Comparison of ENCODE assay signal across 9 cellular contexts in genomic region chr16:69724981-69725479, GRCh38. TPM values are rescaled to one million over a fixed set of nuclear protein-coding genes. Genes with fewer than 3 reads are reported as not detected.
DNase-seq lines count a peak whose midpoint lies in the region; TF ChIP-seq lines count a peak whose summit lies in the region.
"Had no signal": no experiment of that assay in that cellular context is flagged by ENCODE, and none has a peak within 500 bp of the region (broad histone marks: within the 10 kb centered on the region; RNA-seq: fewer than 3 reads in every experiment).

No MANE protein-coding gene starts in this region.

- in situ Hi-C loops in transverse colon (cut with MboI; ENCODE audit: low pct_ligation_motif_present in 1 of 4, low pct_unique_long_range_greater_than_20kb in 1 of 4, low sequenced_read_pairs in 3 of 4), result loop anchor here in 1 of 4 donors (25.0 kb wide), 1 partner anchor 338 kb away; the partner anchor contains the start of gene TERF2

- CTCF ChIA-PET in activated naive CD4-positive, alpha-beta T cell treated with anti-CD3 and anti-CD28 coated beads, Interleukin-2, amount 10 ng/mL, durations not matched to agents 7 days and 5 days (lab: Charles Lee), result interaction anchor here (0.5 to 3.4 kb wide), 2 partner anchors 29 to 553 kb away, joined by 3 to 20 read pairs; partner anchors contain the start of gene NOB1

- H3K36me3 ChIP-seq in iPS-20b (ENCODE audit: insufficient read depth, low read depth, low read length) (no peaks in the 10 kb centered on the region), transverse colon (no peaks in the 10 kb centered on the region)

- H3K27me3 Mint-ChIP-seq in activated naive CD4-positive, alpha-beta T cell treated with anti-CD3 and anti-CD28 coated beads, Interleukin-2, amount 10 ng/mL, durations not matched to agents 7 days and 5 days, result no peaks in the 10 kb centered on the region
- H3K27me3 Mint-ChIP-seq in activated T-helper 2 cell treated with anti-CD3 and anti-CD28 coated beads, Interferon-gamma antibody, Interleukin-2, Interleukin-4, amounts not matched to agents 10 μg/mL and 5 μg/mL and 100 μg/mL, durations not matched to agents 14 hours and 24 hours and 36 hours (ENCODE audit: low read depth), result no peaks in the 10 kb centered on the region

- H3K9me3 ChIP-seq in iPS-20b (ENCODE audit: insufficient read depth, low read depth, low read length), result no peaks in the 10 kb centered on the region
- no peaks in the 10 kb centered on the region for H3K9me3 ChIP-seq in transverse colon

- TF ChIP-seq EP300 in transverse colon (IDR thresholded peaks at IDR 0.05; ENCODE audit: low read depth), result no peak

- H3K9me3 Mint-ChIP-seq in activated naive CD4-positive, alpha-beta T cell treated with anti-CD3 and anti-CD28 coated beads, Interleukin-2, amount 10 ng/mL, durations not matched to agents 7 days and 5 days, result no peaks in the 10 kb centered on the region
- no peaks in the 10 kb centered on the region for H3K9me3 Mint-ChIP-seq in activated T-helper 2 cell treated with anti-CD3 and anti-CD28 coated beads, Interferon-gamma antibody, Interleukin-2, Interleukin-4, amounts not matched to agents 10 μg/mL and 5 μg/mL and 100 μg/mL, durations not matched to agents 14 hours and 24 hours and 36 hours

- H3K4me1 Mint-ChIP-seq in activated naive CD4-positive, alpha-beta T cell treated with anti-CD3 and anti-CD28 coated beads, Interleukin-2, amount 10 ng/mL, durations not matched to agents 7 days and 5 days, result peaks cover 64% of the 10 kb centered on the region
- peaks cover 29% of the 10 kb centered on the region for H3K4me1 Mint-ChIP-seq in activated T-helper 2 cell treated with anti-CD3 and anti-CD28 coated beads, Interferon-gamma antibody, Interleukin-2, Interleukin-4, amounts not matched to agents 10 μg/mL and 5 μg/mL and 100 μg/mL, durations not matched to agents 14 hours and 24 hours and 36 hours (ENCODE audit: low read depth)

- H3K27me3 ChIP-seq in iPS-20b (ENCODE audit: insufficient read depth, low read length) (no peaks in the 10 kb centered on the region), transverse colon (no peaks in the 10 kb centered on the region)

- DNase-seq in activated naive CD4-positive, alpha-beta T cell treated with anti-CD3 and anti-CD28 coated beads, Interleukin-2, amount 10 ng/mL, durations not matched to agents 7 days and 5 days, result no peak
- no peak for DNase-seq in activated naive CD4-positive, alpha-beta T cell (lab: John Stamatoyannopoulos, UW)
- no peak for DNase-seq in activated T-helper 2 cell treated with anti-CD3 and anti-CD28 coated beads, Interferon-gamma antibody, Interleukin-2, Interleukin-4, amounts not matched to agents 10 μg/mL and 5 μg/mL and 100 μg/mL, durations not matched to agents 14 hours and 24 hours and 36 hours (ENCODE audit: low spot score)
- DNase-seq in transverse colon (no peak), SIG-M5 treated with dmso at 0.1 percent for 504 hours (lab: John Stamatoyannopoulos, UW; ENCODE audit: unreplicated experiment) (no peak), RPMI8226 (no peak), NCI-H1436 treated with DMSO at 0.1 percent for 48 hours (lab: John Stamatoyannopoulos, UW) (no peak)
- DNase-seq: GF-D8 had no signal

- no peak for TF ChIP-seq CTCF in transverse colon (IDR thresholded peaks at IDR 0.05)

- H3K9ac ChIP-seq in iPS-20b (ENCODE audit: low read depth, low read length), result 0 out of 2 replicates have a peak overlapping the region, but pooled peaks have one; percentile 25

- H3K27ac ChIP-seq in iPS-20b (ENCODE audit: low read length) (no peak overlapping the region), transverse colon (peak overlapping the region; percentile 90 to 92 (median 90))

- H3K4me1 ChIP-seq in iPS-20b (ENCODE audit: insufficient read depth, low read length) (peaks cover 14% of the 10 kb centered on the region; the same call in 1 of the 2 replicates), transverse colon (peaks cover 0 to 50% (median 41%) of the 10 kb centered on the region in 4 donors)

- H3K4me3 Mint-ChIP-seq in activated naive CD4-positive, alpha-beta T cell treated with anti-CD3 and anti-CD28 coated beads, Interleukin-2, amount 10 ng/mL, durations not matched to agents 7 days and 5 days, result peak overlapping the region; percentile 95
- H3K4me3 Mint-ChIP-seq in activated T-helper 2 cell treated with anti-CD3 and anti-CD28 coated beads, Interferon-gamma antibody, Interleukin-2, Interleukin-4, amounts not matched to agents 10 μg/mL and 5 μg/mL and 100 μg/mL, durations not matched to agents 14 hours and 24 hours and 36 hours (ENCODE audit: low read depth), result peak overlapping the region; percentile 47

- intact Hi-C loops in activated T-helper 2 cell treated with anti-CD3 and anti-CD28 coated beads, Interferon-gamma antibody, Interleukin-2, Interleukin-4, amounts not matched to agents 10 μg/mL and 5 μg/mL and 100 μg/mL, durations not matched to agents 14 hours and 24 hours and 36 hours (cut with micrococcal nuclease), result no loop called here
- intact Hi-C loops in transverse colon (cut with DNase I; ENCODE audit: low total_unique reads), result no loop called here

- TF ChIP-seq POLR2A in transverse colon (IDR thresholded peaks at IDR 0.05), result no peak

- H3K27ac Mint-ChIP-seq in activated naive CD4-positive, alpha-beta T cell treated with anti-CD3 and anti-CD28 coated beads, Interleukin-2, amount 10 ng/mL, durations not matched to agents 7 days and 5 days, result peak overlapping the region; percentile 25
- H3K27ac Mint-ChIP-seq in activated T-helper 2 cell treated with anti-CD3 and anti-CD28 coated beads, Interferon-gamma antibody, Interleukin-2, Interleukin-4, amounts not matched to agents 10 μg/mL and 5 μg/mL and 100 μg/mL, durations not matched to agents 14 hours and 24 hours and 36 hours, result peak overlapping the region; percentile 49

- 63 to 65% methylated on average over 4 to 6 of the region's 6 CpGs for WGBS in transverse colon (ENCODE audit: low coverage in 1 of 2), 2 donors

- peaks cover 5% of the 10 kb centered on the region for H3K36me3 Mint-ChIP-seq in activated naive CD4-positive, alpha-beta T cell treated with anti-CD3 and anti-CD28 coated beads, Interleukin-2, amount 10 ng/mL, durations not matched to agents 7 days and 5 days
- H3K36me3 Mint-ChIP-seq in activated T-helper 2 cell treated with anti-CD3 and anti-CD28 coated beads, Interferon-gamma antibody, Interleukin-2, Interleukin-4, amounts not matched to agents 10 μg/mL and 5 μg/mL and 100 μg/mL, durations not matched to agents 14 hours and 24 hours and 36 hours (ENCODE audit: low read depth), result no peaks in the 10 kb centered on the region

- peak overlapping the region; percentile 4; the same call in 1 of the 2 replicates for H3K4me3 ChIP-seq in iPS-20b (ENCODE audit: low read length)
- H3K4me3 ChIP-seq in transverse colon, result peak overlapping the region in 2 of 4 donors; percentile 11 to 40

RNA-seq across cellular contexts. Expression of gene NQO1, which starts 1.3 kb away (rescaled TPM):
- 9.0 and 9.2 TPM in 2 replicates for total RNA-seq in activated T-helper 2 cell treated with anti-CD3 and anti-CD28 coated beads, Interferon-gamma antibody, Interleukin-2, Interleukin-4, amounts not matched to agents 10 μg/mL and 5 μg/mL and 100 μg/mL, durations not matched to agents 14 hours and 24 hours and 36 hours
- total RNA-seq in transverse colon, result 100 to 1,000 TPM in 3 of 4 donors, 1 to 10 TPM in 1; 9.0 to 296 (median 165) TPM

RNA-seq across cellular contexts. Expression of gene NOB1, which starts 29.7 kb away (rescaled TPM):
- total RNA-seq in activated T-helper 2 cell treated with anti-CD3 and anti-CD28 coated beads, Interferon-gamma antibody, Interleukin-2, Interleukin-4, amounts not matched to agents 10 μg/mL and 5 μg/mL and 100 μg/mL, durations not matched to agents 14 hours and 24 hours and 36 hours, result 106 and 109 TPM in 2 replicates
- 10 to 100 TPM; 21.2 to 60.2 (median 34.0) TPM for total RNA-seq in transverse colon

RNA-seq across cellular contexts. Expression of gene WWP2, which starts 37.1 kb away (rescaled TPM):
- 59.0 and 61.7 TPM in 2 replicates for total RNA-seq in activated T-helper 2 cell treated with anti-CD3 and anti-CD28 coated beads, Interferon-gamma antibody, Interleukin-2, Interleukin-4, amounts not matched to agents 10 μg/mL and 5 μg/mL and 100 μg/mL, durations not matched to agents 14 hours and 24 hours and 36 hours
- 100 to 1,000 TPM in 1 of 4 donors, 10 to 100 TPM in 3; 66.8 to 157 (median 73.7) TPM for total RNA-seq in transverse colon
